In genomic region chr12:210277-211141, GRCh38 we compare ENCODE assay signal across 1 cellular context.
TF ChIP-seq lines count a peak whose summit lies in the region.

No MANE protein-coding gene starts in this region.

TF ChIP-seq in HepG2, 621 proteins besides CTCF, POLR2A, EP300 and RAD21 (continued from another document and continues in another):
- TF ChIP-seq ZNF687 (CRISPR knock-in tag; IDR thresholded peaks at IDR 0.05) = peak; percentile 90
- TF ChIP-seq GPBP1L1 (CRISPR knock-in tag; IDR thresholded peaks at IDR 0.05) = no peak
- TF ChIP-seq HOXD1 (CRISPR knock-in tag; IDR thresholded peaks at IDR 0.05) = peak; percentile 100
- no peak for TF ChIP-seq PRDM4 (CRISPR knock-in tag; IDR thresholded peaks at IDR 0.05; ENCODE audit: borderline replicate concordance)
- TF ChIP-seq MIER2 (CRISPR knock-in tag; IDR thresholded peaks at IDR 0.05) = peak; percentile 82
- peak; percentile 99 for TF ChIP-seq TBX3 (IDR thresholded peaks at IDR 0.05; ENCODE audit: borderline replicate concordance)
- no peak for TF ChIP-seq TBP (CRISPR knock-in tag; IDR thresholded peaks at IDR 0.05)
- TF ChIP-seq DZIP1 (CRISPR knock-in tag; IDR thresholded peaks at IDR 0.05) = 0 out of 2 replicates have a peak, but pooled peaks have one; percentile 75
- no peak for TF ChIP-seq ZSCAN20 (CRISPR knock-in tag; IDR thresholded peaks at IDR 0.05; ENCODE audit: borderline replicate concordance)
- TF ChIP-seq ZBTB39 (CRISPR knock-in tag; IDR thresholded peaks at IDR 0.05) = peak; percentile 89
- peak; percentile 90 for TF ChIP-seq RNF2 (conservative IDR thresholded peaks at IDR 0.05; ENCODE audit: low read depth)
- TF ChIP-seq GFI1 (CRISPR knock-in tag; IDR thresholded peaks at IDR 0.05; ENCODE audit: borderline replicate concordance) = peak; percentile 94
- no peak for TF ChIP-seq ZNF777 (CRISPR knock-in tag; IDR thresholded peaks at IDR 0.05)
- peak; percentile 76; the same call in 1 of the 2 replicates for TF ChIP-seq NFKB2 (CRISPR knock-in tag; IDR thresholded peaks at IDR 0.05; ENCODE audit: borderline replicate concordance)
- TF ChIP-seq ZNF569 (CRISPR knock-in tag; IDR thresholded peaks at IDR 0.05; ENCODE audit: borderline replicate concordance) = no peak
- TF ChIP-seq ZNF296 (CRISPR knock-in tag; conservative IDR thresholded peaks at IDR 0.05) = no peak
- no peak for TF ChIP-seq ZNF143 (CRISPR knock-in tag; IDR thresholded peaks at IDR 0.05)
- 0 out of 2 replicates have a peak, but pooled peaks have one; percentile 21 for TF ChIP-seq ZSCAN31 (CRISPR knock-in tag; IDR thresholded peaks at IDR 0.05; ENCODE audit: low read depth)
- TF ChIP-seq AKNA (CRISPR knock-in tag; IDR thresholded peaks at IDR 0.05; ENCODE audit: borderline replicate concordance) = no peak
- no peak for TF ChIP-seq ZNF597 (CRISPR knock-in tag; IDR thresholded peaks at IDR 0.05)
- no peak for TF ChIP-seq ZNF75D (CRISPR knock-in tag; IDR thresholded peaks at IDR 0.05; ENCODE audit: borderline replicate concordance)
- TF ChIP-seq ZNF484 (CRISPR knock-in tag; IDR thresholded peaks at IDR 0.05; ENCODE audit: borderline replicate concordance, low read depth) = no peak; the same call in 1 of the 2 replicates
- TF ChIP-seq ZNF850 (CRISPR knock-in tag; conservative IDR thresholded peaks at IDR 0.05) = no peak
- TF ChIP-seq CBX5 (CRISPR knock-in tag; IDR thresholded peaks at IDR 0.05; ENCODE audit: borderline replicate concordance) = peak; percentile 94
- peak; percentile 73; the same call in 1 of the 2 replicates for TF ChIP-seq ZNF747 (CRISPR knock-in tag; IDR thresholded peaks at IDR 0.05; ENCODE audit: borderline replicate concordance)
- peak; percentile 95 for TF ChIP-seq KDM3A (CRISPR knock-in tag; IDR thresholded peaks at IDR 0.05; ENCODE audit: low read depth)
- TF ChIP-seq ZBTB20 (CRISPR knock-in tag; IDR thresholded peaks at IDR 0.05; ENCODE audit: borderline replicate concordance, low read depth) = peak; percentile 81; the same call in 1 of the 2 replicates
- peak; percentile 61; the same call in 1 of the 2 replicates for TF ChIP-seq ZNF547 (CRISPR knock-in tag; IDR thresholded peaks at IDR 0.05)
- TF ChIP-seq ZFP36L1 (CRISPR knock-in tag; IDR thresholded peaks at IDR 0.05) = peak; percentile 95; the same call in 1 of the 2 replicates
- TF ChIP-seq PBX2 (CRISPR knock-in tag; IDR thresholded peaks at IDR 0.05) = peak; percentile 54
- TF ChIP-seq IKZF1 (IDR thresholded peaks at IDR 0.05) = no peak
- TF ChIP-seq ZNF629 (CRISPR knock-in tag; conservative IDR thresholded peaks at IDR 0.05) = peak; percentile 74
- peak; percentile 94; the same call in 1 of the 2 replicates for TF ChIP-seq HOXA5 (CRISPR knock-in tag; IDR thresholded peaks at IDR 0.05)
- TF ChIP-seq SRF (IDR thresholded peaks at IDR 0.05; ENCODE audit: low read depth, low read length) = peak; percentile 12; the same call in 1 of the 2 replicates
- TF ChIP-seq ZNF383 (CRISPR knock-in tag; IDR thresholded peaks at IDR 0.05; ENCODE audit: borderline replicate concordance) = peak; percentile 93; the same call in 1 of the 2 replicates
- no peak for TF ChIP-seq GMEB2 (CRISPR knock-in tag; IDR thresholded peaks at IDR 0.05; ENCODE audit: low read depth)
